In genomic region chr18:35345460-35345921, GRCh38 we compare ENCODE assay signal across 8 cellular contexts. TPM values are rescaled to one million over a fixed set of nuclear protein-coding genes. Genes with fewer than 3 reads are reported as not detected.
DNase-seq lines count a peak whose midpoint lies in the region; ATAC-seq, FAIRE-seq and TF ChIP-seq lines count a peak whose summit lies in the region.

No MANE protein-coding gene starts in this region.

- no peak overlapping the region for H3K9ac ChIP-seq in PC-3 (ENCODE audit: low read length)
- no peak overlapping the region for H3K9ac ChIP-seq in fibroblast of lung (ENCODE audit: insufficient read depth, low read length)

- 5 to 9% methylated on average over 6 of the region's 6 CpGs for whole genome bisulfite sequencing in pancreas, 2 donors

- TF ChIP-seq CTCF in PC-3 (conservative IDR thresholded peaks at IDR 0.05; ENCODE audit: low read depth, low read length) = no peak
- no peak for TF ChIP-seq CTCF in fibroblast of lung (conservative IDR thresholded peaks at IDR 0.05 in 1 of 2, IDR thresholded peaks at IDR 0.05 in 1 of 2; ENCODE audit: low read depth in 1 of 2, low read length in 2 of 2)
- TF ChIP-seq CTCF in pancreas (IDR thresholded peaks at IDR 0.05) = no peak

- DNase-seq in Ammon's horn (ENCODE audit: low spot score) = peak; percentile 75
- peak; percentile 2 for DNase-seq in PC-3
- DNase-seq in fibroblast of lung (ENCODE audit: low read depth in 2 of 2) = peak in 1 of 2 donors; percentile 43
- peak in 4 of 6 donors; percentile 21 to 39 (median 28) for DNase-seq in pancreas
- DNase-seq in SW 1271 (lab: John Stamatoyannopoulos, UW) = no peak

- intact Hi-C loops in PC-3 (cut with micrococcal nuclease) = loop anchor here (2.0 kb wide), 1 partner anchor 55 kb away; the partner anchor contains the start of gene ZSCAN30
- intact Hi-C loops in pancreas (cut with DNase I) = no loop called here

- H4K20me1 ChIP-seq in PC-3 (ENCODE audit: low read length) = peaks cover 13% of the 10 kb centered on the region; the same call in 1 of the 2 replicates
- peaks cover 8% of the 10 kb centered on the region for H4K20me1 ChIP-seq in fibroblast of lung (ENCODE audit: control insufficient read depth, extremely low read depth, insufficient read depth, low read length)

- FAIRE-seq in pancreas (lab: Jason Lieb, UNC) = no peak

- ATAC-seq in GM21367 (IDR thresholded peaks at IDR 0.05; ENCODE audit: unreplicated experiment) (peak; percentile 24), PC-3 (peak; percentile 42), pancreas (peak; percentile 24 to 42 (median 30)), HG02763 (IDR thresholded peaks at IDR 0.05; ENCODE audit: unreplicated experiment) (no peak), HG02642 (IDR thresholded peaks at IDR 0.05; ENCODE audit: poor library complexity, unreplicated experiment) (no peak)

- no peaks in the 10 kb centered on the region for H3K9me2 ChIP-seq in PC-3 (replicated peaks; ENCODE audit: low read length)

- H3K9me3 ChIP-seq in PC-3 (ENCODE audit: low read length) (no peaks in the 10 kb centered on the region), fibroblast of lung (ENCODE audit: control insufficient read depth, insufficient read depth, low read depth, low read length) (no peaks in the 10 kb centered on the region), pancreas (no peaks in the 10 kb centered on the region)

- peaks cover 11% of the 10 kb centered on the region; the same call in 1 of the 2 replicates for H3K4me1 ChIP-seq in PC-3 (ENCODE audit: insufficient read depth, low read length)
- H3K4me1 ChIP-seq in fibroblast of lung (ENCODE audit: control insufficient read depth, extremely low read depth, insufficient read depth, low read length) = peaks cover 2% of the 10 kb centered on the region
- H3K4me1 ChIP-seq in pancreas = peaks cover 0 to 28% (median 21%) of the 10 kb centered on the region in 3 donors

- H3K36me3 ChIP-seq in PC-3 (ENCODE audit: low read depth, low read length) (no peaks in the 10 kb centered on the region), fibroblast of lung (ENCODE audit: control insufficient read depth, insufficient read depth, low read length) (no peaks in the 10 kb centered on the region), pancreas (no peaks in the 10 kb centered on the region)

- CTCF ChIA-PET in PC-3 (lab: Charles Lee) = no interaction called here

- H3K79me2 ChIP-seq in PC-3 (ENCODE audit: low read length) = peaks cover 40% of the 10 kb centered on the region
- peaks cover 35% of the 10 kb centered on the region for H3K79me2 ChIP-seq in fibroblast of lung (ENCODE audit: control insufficient read depth, insufficient read depth, low read length)

- no peak overlapping the region for H3K27ac ChIP-seq in PC-3 (ENCODE audit: low read length)
- no peak overlapping the region for H3K27ac ChIP-seq in fibroblast of lung (ENCODE audit: insufficient read depth, low read length)
- H3K27ac ChIP-seq in pancreas = peak overlapping the region; percentile 95 to 99 (median 98)

- H2AFZ ChIP-seq in PC-3 (ENCODE audit: low read length) = 0 out of 2 replicates have a peak overlapping the region, but pooled peaks have one; percentile 84
- peak overlapping the region; percentile 63 for H2AFZ ChIP-seq in fibroblast of lung (ENCODE audit: low read length)

- H3K4me3 ChIP-seq in PC-3 (ENCODE audit: low read length) = no peak overlapping the region
- no peak overlapping the region for H3K4me3 ChIP-seq in fibroblast of lung (replicated peaks in 1 of 4; ENCODE audit: control extremely low read depth in 1 of 4, insufficient read depth in 1 of 4, low read depth in 3 of 4, low read length in 4 of 4)
- peak overlapping the region in 2 of 4 donors; percentile 89 to 92 for H3K4me3 ChIP-seq in pancreas

- H3K4me2 ChIP-seq in PC-3 (ENCODE audit: low read length) (peak overlapping the region; percentile 88; the same call in 1 of the 2 replicates), fibroblast of lung (ENCODE audit: extremely low read depth, insufficient read depth, low read length) (peak overlapping the region; percentile 46)

- POLR2A ChIA-PET in PC-3 (lab: Charles Lee; ENCODE audit: unreplicated experiment) = no interaction called here

- H3F3A ChIP-seq in PC-3 (ENCODE audit: low read length, unreplicated experiment) = no peaks in the 10 kb centered on the region

- BruUV-seq in PC-3 (replicated peaks; lab: Mats Ljungman, UMichigan) = no TSS peak

- H3K27me3 ChIP-seq in PC-3 (ENCODE audit: low read length) = no peaks in the 10 kb centered on the region
- no peaks in the 10 kb centered on the region for H3K27me3 ChIP-seq in fibroblast of lung (ENCODE audit: control insufficient read depth, insufficient read depth, low read length)
- H3K27me3 ChIP-seq in pancreas = no peaks in the 10 kb centered on the region

RNA-seq across cellular contexts. Expression of gene ZNF24, which starts 1.3 kb away (rescaled TPM):
- 10.4 and 11.0 TPM in 2 replicates for total RNA-seq in PC-3 (2014; rRNA removed)
- 31.8 and 33.9 TPM in 2 replicates for total RNA-seq in fibroblast of lung
- 16.3 and 16.9 TPM in 2 replicates for polyA plus RNA-seq in fibroblast of lung
- polyA plus RNA-seq in fibroblast of lung (2012) = 13.2 and 13.4 TPM in 2 replicates
- polyA minus RNA-seq in fibroblast of lung (ENCODE audit: low replicate concordance) = 5.1 and 13.6 TPM in 2 replicates
- 10 to 100 TPM; 17.3 to 37.8 (median 25.3) TPM for total RNA-seq in pancreas
- polyA plus RNA-seq in pancreas = 10 to 100 TPM in 1 of 2 donors, 1 to 10 TPM in 1; 7.5 to 15.9 TPM

RNA-seq across cellular contexts. Expression of gene ZNF396, which starts 31.6 kb away (rescaled TPM):
- 0.40 and 0.95 TPM in 2 replicates for total RNA-seq in PC-3 (2014; rRNA removed)
- total RNA-seq in fibroblast of lung = 2.8 and 5.0 TPM in 2 replicates
- polyA plus RNA-seq in fibroblast of lung = 0.80 and 1.7 TPM in 2 replicates
- 0.87 and 1.0 TPM in 2 replicates for polyA plus RNA-seq in fibroblast of lung (2012)
- 1.3 TPM in 1 of 2 replicates, not detected in the other for polyA minus RNA-seq in fibroblast of lung (ENCODE audit: low replicate concordance)
- total RNA-seq in pancreas = 1 to 10 TPM; 2.1 to 3.8 (median 2.4) TPM
- 1 to 10 TPM; 1.2 to 2.7 TPM for polyA plus RNA-seq in pancreas

RNA-seq across cellular contexts. Expression of gene ZSCAN30, which starts 55.5 kb away (rescaled TPM):
- 2.8 and 3.5 TPM in 2 replicates for total RNA-seq in PC-3 (2014; rRNA removed)
- total RNA-seq in fibroblast of lung = 13.4 and 29.2 TPM in 2 replicates
- 10.2 and 12.9 TPM in 2 replicates for polyA plus RNA-seq in fibroblast of lung
- polyA plus RNA-seq in fibroblast of lung (2012) = 9.0 and 11.9 TPM in 2 replicates
- 6.4 and 12.4 TPM in 2 replicates for polyA minus RNA-seq in fibroblast of lung (ENCODE audit: low replicate concordance)
- 10 to 100 TPM in 1 of 6 donors, 1 to 10 TPM in 5; 5.2 to 16.9 (median 8.5) TPM for total RNA-seq in pancreas
- polyA plus RNA-seq in pancreas = 10 to 100 TPM in 1 of 2 donors, 1 to 10 TPM in 1; 8.7 to 13.9 TPM

Comparison
In these comparisons a context has a peak if more than half of its experiments do, and no peak if none do; other contexts are left out.
1. DNase-seq: peak in Ammon's horn (single experiment), PC-3 (single experiment) and pancreas (4 of 6); none in SW 1271 (0 of 2).
2. ATAC-seq: peak in GM21367 (single experiment), PC-3 (single experiment) and pancreas (4 of 4); none in HG02763 (single experiment) and HG02642 (single experiment).
3. H3K27ac ChIP-seq: peak in pancreas (4 of 4); none in PC-3 (single experiment) and fibroblast of lung (single experiment).